Comparison of ENCODE assay signal across 8 cellular contexts in the genomic region with DNA sequence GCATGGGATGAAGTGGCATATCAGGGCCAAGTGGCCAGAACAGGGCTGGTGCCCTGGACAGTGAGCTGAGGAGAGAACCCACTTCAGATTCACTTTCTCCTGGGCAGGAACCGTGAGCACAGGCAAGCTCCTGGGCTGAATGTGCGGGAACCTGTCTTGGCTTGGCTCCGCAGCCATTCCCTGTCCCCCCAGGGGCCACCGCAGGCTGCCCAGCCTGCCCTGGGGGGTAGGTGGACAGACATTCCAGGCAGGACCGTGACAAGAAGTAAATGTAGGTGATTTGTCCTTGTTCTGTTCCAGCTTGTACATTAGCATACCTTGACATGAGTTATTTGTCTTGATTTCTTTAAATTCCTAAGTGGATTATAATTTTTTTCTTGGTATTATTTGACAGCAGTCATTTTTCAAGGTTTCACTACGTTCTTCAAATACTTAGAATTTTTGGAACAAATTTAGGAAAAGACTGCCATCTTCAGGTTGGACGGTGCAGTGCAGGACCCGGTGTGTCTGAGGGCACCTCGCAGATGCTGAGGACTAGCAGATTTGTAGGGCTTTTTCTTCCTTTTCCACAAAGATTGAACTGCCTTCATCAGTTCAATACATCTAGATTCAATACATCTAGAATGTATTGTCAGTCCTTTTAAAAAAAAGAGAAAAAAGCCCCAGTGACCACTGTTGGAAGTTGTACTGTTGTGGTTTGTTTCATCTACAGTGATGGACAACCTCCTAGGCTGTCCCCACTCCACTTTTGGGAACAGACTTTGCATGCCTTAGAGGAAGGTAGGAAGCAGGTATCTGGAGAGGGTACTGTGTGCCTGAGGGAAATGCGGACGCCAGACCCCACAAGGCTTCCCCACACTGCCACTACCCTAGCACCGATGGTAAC.
A peak's percentile ranks its signal among the peaks of the same experiment; 100 is the strongest.
DNase-seq lines count a peak whose midpoint lies in the region; ATAC-seq, FAIRE-seq and TF ChIP-seq lines count a peak whose summit lies in the region.

No MANE protein-coding gene starts in this region.

- no peaks in the 10 kb centered on the region for H3K4me1 Mint-ChIP-seq in activated CD8-positive, alpha-beta memory T cell treated with anti-CD3 and anti-CD28 coated beads, Interleukin-2, amount 10 ng/mL, durations not matched to agents 7 days and 5 days

- no peaks in the 10 kb centered on the region for H3K36me3 Mint-ChIP-seq in activated CD8-positive, alpha-beta memory T cell treated with anti-CD3 and anti-CD28 coated beads, Interleukin-2, amount 10 ng/mL, durations not matched to agents 7 days and 5 days

- CTCF ChIA-PET in HEK293 (lab: Yijun Ruan, JAX) = interaction anchor here (0.6 to 5.0 kb wide), 14 partner anchors 14 to 605 kb away, joined by 3 to 49 read pairs (median 5); no protein-coding TSS in a partner anchor
- CTCF ChIA-PET in activated CD8-positive, alpha-beta memory T cell treated with anti-CD3 and anti-CD28 coated beads, Interleukin-2, amount 10 ng/mL, durations not matched to agents 7 days and 5 days (lab: Charles Lee) = interaction anchor here (0.7 to 2.2 kb wide), 5 partner anchors 9 to 570 kb away, joined by 3 to 9 read pairs (median 4); no protein-coding TSS in a partner anchor

- H3K36me3 ChIP-seq in HEK293 (ENCODE audit: control insufficient read depth in 2 of 2, insufficient read depth in 1 of 2, low read length in 2 of 2) = peaks cover 0 to 39% of the 10 kb centered on the region in 2 experiments; a peak in 1 of 3 replicates

- H3K4me3 ChIP-seq in HEK293 (ENCODE audit: low read depth, low read length) = no peak overlapping the region

- no peak for FAIRE-seq in urothelium cell line (lab: Jason Lieb, UNC)

- H3K27ac ChIP-seq in HEK293 (ENCODE audit: extremely low read depth, low read depth, low read length) = no peak overlapping the region

- ATAC-seq in activated CD8-positive, alpha-beta memory T cell treated with anti-CD3 and anti-CD28 coated beads, Interleukin-2, amount 10 ng/mL, durations not matched to agents 7 days and 5 days = peak; percentile 33
- no peak for ATAC-seq in HG03439 (IDR thresholded peaks at IDR 0.05; ENCODE audit: unreplicated experiment)

- H3K27me3 Mint-ChIP-seq in activated CD8-positive, alpha-beta memory T cell treated with anti-CD3 and anti-CD28 coated beads, Interleukin-2, amount 10 ng/mL, durations not matched to agents 7 days and 5 days = peaks cover 35% of the 10 kb centered on the region

- no peak for TF ChIP-seq CTCF in HEK293 (tag by site-specific recombination; IDR thresholded peaks at IDR 0.05)

- peak; percentile 45 for DNase-seq in Caki2 (ENCODE audit: low read depth)
- DNase-seq in NCI-H69 (lab: John Stamatoyannopoulos, UW) = peak; percentile 75
- DNase-seq in activated CD8-positive, alpha-beta memory T cell treated with anti-CD3 and anti-CD28 coated beads, Interleukin-2, amount 10 ng/mL, durations not matched to agents 7 days and 5 days = peak; percentile 69
- DNase-seq in fibroblast of gingiva (ENCODE audit: low read depth) = peak; percentile 42
- peak; percentile 31 for DNase-seq in non-pigmented ciliary epithelial cell (ENCODE audit: low read depth)
- DNase-seq in urothelium cell line (ENCODE audit: low spot score) = peak; percentile 48

- POLR2A ChIA-PET in HEK293 (lab: Yijun Ruan, JAX) = no interaction called here

- H3K4me3 Mint-ChIP-seq in activated CD8-positive, alpha-beta memory T cell treated with anti-CD3 and anti-CD28 coated beads, Interleukin-2, amount 10 ng/mL, durations not matched to agents 7 days and 5 days = no peak overlapping the region

- no peaks in the 10 kb centered on the region for H3K4me1 ChIP-seq in HEK293 (ENCODE audit: control insufficient read depth, insufficient read depth, low read length)

- no peaks in the 10 kb centered on the region for H3K9me3 Mint-ChIP-seq in activated CD8-positive, alpha-beta memory T cell treated with anti-CD3 and anti-CD28 coated beads, Interleukin-2, amount 10 ng/mL, durations not matched to agents 7 days and 5 days (ENCODE audit: low read depth)

- no peak overlapping the region for H3K27ac Mint-ChIP-seq in activated CD8-positive, alpha-beta memory T cell treated with anti-CD3 and anti-CD28 coated beads, Interleukin-2, amount 10 ng/mL, durations not matched to agents 7 days and 5 days

- in situ Hi-C loops in Caki2 (cut with HindIII; ENCODE audit: low pct_unique_long_range_greater_than_20kb, low sequenced_read_pairs) = no loop called here

- H3K9me3 ChIP-seq in HEK293 (ENCODE audit: control insufficient read depth, insufficient read depth, low read depth, low read length) = no peaks in the 10 kb centered on the region

TF ChIP-seq in HEK293, 187 proteins besides CTCF, POLR2A, EP300 and RAD21:
- TF ChIP-seq ZNF629 (tag by site-specific recombination; IDR thresholded peaks at IDR 0.05) (no peak), ZNF707 (tag by site-specific recombination; IDR thresholded peaks at IDR 0.05) (no peak), WT1 (tag by site-specific recombination; IDR thresholded peaks at IDR 0.05) (no peak), ZNF560 (tag by site-specific recombination; IDR thresholded peaks at IDR 0.05; ENCODE audit: borderline replicate concordance) (no peak), ZIC2 (tag by site-specific recombination; IDR thresholded peaks at IDR 0.05) (peak; percentile 48; the same call in 1 of the 2 replicates), ZNF529 (tag by site-specific recombination; IDR thresholded peaks at IDR 0.05; ENCODE audit: insufficient replicate concordance) (no peak), ZBTB8A (tag by site-specific recombination; IDR thresholded peaks at IDR 0.05) (no peak), ZBTB48 (tag by site-specific recombination; IDR thresholded peaks at IDR 0.05) (no peak), ZNF654 (tag by site-specific recombination; IDR thresholded peaks at IDR 0.05; ENCODE audit: low read depth) (peak; percentile 62), ZNF600 (tag by site-specific recombination; IDR thresholded peaks at IDR 0.05) (peak; percentile 26; the same call in 1 of the 2 replicates)
- TF ChIP-seq, protein P1, sequence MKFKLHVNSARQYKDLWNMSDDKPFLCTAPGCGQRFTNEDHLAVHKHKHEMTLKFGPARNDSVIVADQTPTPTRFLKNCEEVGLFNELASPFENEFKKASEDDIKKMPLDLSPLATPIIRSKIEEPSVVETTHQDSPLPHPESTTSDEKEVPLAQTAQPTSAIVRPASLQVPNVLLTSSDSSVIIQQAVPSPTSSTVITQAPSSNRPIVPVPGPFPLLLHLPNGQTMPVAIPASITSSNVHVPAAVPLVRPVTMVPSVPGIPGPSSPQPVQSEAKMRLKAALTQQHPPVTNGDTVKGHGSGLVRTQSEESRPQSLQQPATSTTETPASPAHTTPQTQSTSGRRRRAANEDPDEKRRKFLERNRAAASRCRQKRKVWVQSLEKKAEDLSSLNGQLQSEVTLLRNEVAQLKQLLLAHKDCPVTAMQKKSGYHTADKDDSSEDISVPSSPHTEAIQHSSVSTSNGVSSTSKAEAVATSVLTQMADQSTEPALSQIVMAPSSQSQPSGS (tag by site-specific recombination; IDR thresholded peaks at IDR 0.05; ENCODE audit: low read depth) = no peak
